8 cellular contexts compared by ENCODE assay signal in the genomic region with DNA sequence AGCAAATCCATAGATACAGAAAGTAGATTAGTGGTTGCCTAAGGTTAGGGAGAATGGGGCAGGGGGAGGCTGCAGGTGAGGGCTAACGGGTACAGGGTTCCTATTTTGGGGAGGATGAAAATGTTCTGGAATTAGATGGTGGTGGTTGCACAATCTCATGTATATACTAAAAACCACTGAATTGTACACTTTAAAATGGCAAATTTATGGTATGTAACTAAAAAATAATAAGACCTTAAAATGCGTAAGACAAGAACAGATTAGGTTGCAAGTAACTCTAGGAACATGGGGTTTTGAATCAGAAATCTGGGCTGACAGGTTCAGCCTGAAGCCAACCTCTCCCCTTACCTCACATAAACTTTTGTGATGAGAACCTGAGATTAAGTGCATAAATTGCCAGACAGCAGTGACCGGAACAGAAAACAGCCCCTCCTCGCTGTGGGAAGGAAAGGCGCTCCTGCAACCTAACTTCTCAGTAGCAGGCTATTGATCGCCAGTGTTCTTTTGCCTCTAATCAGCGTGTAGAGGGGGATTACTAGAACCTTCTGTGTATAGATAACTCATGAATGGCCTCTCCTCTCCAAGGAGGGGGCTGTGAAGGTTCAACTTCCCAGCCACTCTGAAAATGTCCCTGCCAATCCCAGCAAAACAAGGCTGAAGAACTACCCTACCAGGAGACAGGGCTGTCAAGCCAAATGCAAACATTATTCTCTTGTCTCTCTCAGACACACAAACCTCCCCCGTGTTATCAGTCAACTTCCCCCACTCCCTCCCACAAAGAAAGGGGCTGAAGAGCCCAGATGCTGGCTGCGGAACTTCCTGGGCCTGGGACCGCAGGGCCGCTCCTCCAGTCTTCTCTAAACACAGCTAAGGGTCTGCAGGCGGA. TPM values are rescaled to one million over a fixed set of nuclear protein-coding genes. Genes with fewer than 3 reads are reported as not detected.
DNase-seq lines count a peak whose midpoint lies in the region; ATAC-seq, FAIRE-seq and TF ChIP-seq lines count a peak whose summit lies in the region.

No MANE protein-coding gene starts in this region.

- H3K27ac ChIP-seq in DND-41 (ENCODE audit: low read length) (peak overlapping the region; percentile 73; the same call in 1 of the 2 replicates), H1 (ENCODE audit: low read depth, low read length) (no peak overlapping the region), pancreas (peak overlapping the region in 3 of 4 donors; percentile 62 to 86 (median 85))

- WGBS in H1 (ENCODE audit: extremely low coverage in 1 of 2, insufficient coverage in 1 of 2, insufficient read length in 1 of 2, insufficient replicate concordance in 2 of 2, low coverage in 1 of 2, low lambda C conversion rate in 2 of 2, missing lambda C conversion rate in 1 of 2), 2 experiments: 89% methylated on average over 12 of the region's 12 CpGs; no CpG with 5 or more reads in 1 of the 2 experiments
- WGBS in pancreas, 2 donors: 71 to 76% methylated on average over 12 of the region's 12 CpGs

- H3K9me3 ChIP-seq in DND-41 (ENCODE audit: insufficient read depth, low read length, severe bottlenecking) (no peaks in the 10 kb centered on the region), H1 (ENCODE audit: insufficient read depth in 2 of 2, low read depth in 1 of 2, low read length in 1 of 2) (0 out of 4 replicates have a peak, but pooled peaks cover 0 to 4% of the 10 kb centered on the region in 2 experiments), pancreas (no peaks in the 10 kb centered on the region)

- H3K36me3 ChIP-seq in DND-41 (ENCODE audit: insufficient read depth, low read length) (peaks cover 7% of the 10 kb centered on the region), H1 (ENCODE audit: control insufficient read depth in 2 of 4, insufficient read depth in 4 of 4, low read length in 3 of 4) (peaks cover 0 to 10% (median 0%) of the 10 kb centered on the region in 4 experiments; a peak in 1 of 8 replicates), pancreas (no peaks in the 10 kb centered on the region)

- H4K91ac ChIP-seq in H1 (replicated peaks; ENCODE audit: insufficient read length, low read length): no peak overlapping the region

- no peak for DNase-seq in DND-41
- DNase-seq in H1 (ENCODE audit: low read depth in 1 of 2, low spot score in 2 of 2): no peak
- DNase-seq in pancreas: no peak
- DNase-seq in stimulated activated CD4-positive, alpha-beta T cell treated with anti-CD3 and anti-CD28 coated beads, Interleukin-2, amount 100 ng/mL, for 24 hours: no peak
- no peak for DNase-seq in GM12891 (ENCODE audit: insufficient read length, low spot score)
- DNase-seq in stimulated activated CD4-positive, alpha-beta T cell treated with anti-CD3 and anti-CD28 coated beads, Interleukin-2, amount 100 ng/mL, for 48 hours: no peak

- H2BK15ac ChIP-seq in H1 (ENCODE audit: low read length): no peak overlapping the region

- intact Hi-C loops in pancreas (cut with DNase I): no loop called here

- peaks cover 13% of the 10 kb centered on the region for H3K79me1 ChIP-seq in H1 (ENCODE audit: low read depth, low read length)

- H3K9ac ChIP-seq in DND-41 (ENCODE audit: low read depth, low read length) (peak overlapping the region; percentile 82), H1 (replicated peaks in 1 of 4; ENCODE audit: extremely low read depth in 1 of 4, low read depth in 3 of 4, low read length in 3 of 4) (no peak overlapping the region)

- H2BK5ac ChIP-seq in H1 (ENCODE audit: low read depth, low read length): no peak overlapping the region

- H3K14ac ChIP-seq in H1 (ENCODE audit: insufficient read length): no peak overlapping the region

- H3K27me3 ChIP-seq in DND-41 (ENCODE audit: insufficient read depth, low read length, poor library complexity) (peaks cover 5% of the 10 kb centered on the region), H1 (replicated peaks in 1 of 4; ENCODE audit: control insufficient read depth in 3 of 4, extremely low read depth in 1 of 4, insufficient read depth in 3 of 4, low read length in 3 of 4) (peaks cover 0 to 2% (median 0%) of the 10 kb centered on the region in 4 experiments; a peak in 3 of 7 replicates), pancreas (no peaks in the 10 kb centered on the region)

- H2BK120ac ChIP-seq in H1 (replicated peaks; ENCODE audit: low read depth, low read length): no peak overlapping the region

- H3K23me2 ChIP-seq in H1 (ENCODE audit: low read depth, low read length): peaks cover 14% of the 10 kb centered on the region

- H2BK20ac ChIP-seq in H1 (ENCODE audit: low read length): no peak overlapping the region

- H3K4me1 ChIP-seq in DND-41 (ENCODE audit: insufficient read depth, low read length) (peaks cover 33% of the 10 kb centered on the region), H1 (replicated peaks in 1 of 4; ENCODE audit: control insufficient read depth in 3 of 4, insufficient read depth in 4 of 4, low read length in 3 of 4) (peaks cover 4 to 29% (median 18%) of the 10 kb centered on the region in 4 experiments), pancreas (peaks cover 11 to 32% (median 18%) of the 10 kb centered on the region in 3 donors)

- TF ChIP-seq CTCF in DND-41 (IDR thresholded peaks at IDR 0.05; ENCODE audit: borderline replicate concordance, extremely low read depth, low read length, poor library complexity, severe bottlenecking): no peak
- no peak for TF ChIP-seq CTCF in H1 (IDR thresholded peaks at IDR 0.05; ENCODE audit: control extremely low read depth in 1 of 3, insufficient read depth in 1 of 3, low read depth in 1 of 3, low read length in 3 of 3)
- no peak for TF ChIP-seq CTCF in pancreas (IDR thresholded peaks at IDR 0.05)

- peaks cover 39% of the 10 kb centered on the region for H3K79me2 ChIP-seq in DND-41 (ENCODE audit: insufficient read depth, low read length)
- peaks cover 0 to 31% of the 10 kb centered on the region in 2 experiments; a peak in 2 of 4 replicates for H3K79me2 ChIP-seq in H1 (ENCODE audit: control insufficient read depth in 1 of 2, insufficient read depth in 2 of 2, low read length in 2 of 2)

- FAIRE-seq in H1 (lab: Jason Lieb, UNC) (no peak), pancreas (lab: Jason Lieb, UNC) (no peak), GM12891 (lab: Jason Lieb, UNC) (no peak)

- POLR2A ChIA-PET in H1 (lab: Charles Lee; ENCODE audit: partially characterized antibody): interaction anchor here (1.0 to 3.6 kb wide), 2 partner anchors 11 to 13 kb away, joined by 4 to 10 read pairs; no protein-coding TSS in a partner anchor

- no peak overlapping the region for H4K5ac ChIP-seq in H1 (ENCODE audit: insufficient read length, low read depth, low read length)

- H3K4me3 ChIP-seq in DND-41 (ENCODE audit: low read depth in 1 of 2, low read length in 2 of 2) (peak overlapping the region in 1 of 2 experiments; percentile 98; a peak in 2 of 4 replicates), H1 (ENCODE audit: extremely low read depth in 1 of 4, insufficient read depth in 2 of 4, low read depth in 3 of 4, low read length in 4 of 4) (peak overlapping the region in 1 of 4 experiments; percentile 76; a peak in 1 of 8 replicates), pancreas (peak overlapping the region in 2 of 4 donors; percentile 63 to 77)

- H3K23ac ChIP-seq in H1 (ENCODE audit: insufficient read length): no peak overlapping the region

- TF ChIP-seq EP300 in H1 (IDR thresholded peaks at IDR 0.05; ENCODE audit: borderline replicate concordance in 1 of 2, low read depth in 2 of 2, low read length in 2 of 2): no peak

- CTCF ChIA-PET in H1 (lab: Charles Lee; ENCODE audit: partially characterized antibody): no interaction called here

- no peak overlapping the region for H2BK12ac ChIP-seq in H1 (ENCODE audit: low read depth, low read length)

- H4K8ac ChIP-seq in H1 (ENCODE audit: extremely low read depth, insufficient read depth, low read length): no peak overlapping the region

- no peak for TF ChIP-seq RAD21 in H1 (IDR thresholded peaks at IDR 0.05 in 1 of 2, conservative IDR thresholded peaks at IDR 0.05 in 1 of 2; ENCODE audit: low read depth in 2 of 2, low read length in 2 of 2)

- ATAC-seq in DND-41 (ENCODE audit: insufficient read depth, low read depth) (no peak), pancreas (no peak), GM21515 (IDR thresholded peaks at IDR 0.05; ENCODE audit: unreplicated experiment) (no peak)

- H3K4me2 ChIP-seq in DND-41 (ENCODE audit: insufficient read depth, low read length) (peak overlapping the region; percentile 99), H1 (ENCODE audit: insufficient read depth in 1 of 2, low read depth in 2 of 2, low read length in 2 of 2) (peak overlapping the region; percentile 92 to 94; a peak in 3 of 4 replicates)

- H2AFZ ChIP-seq in DND-41 (ENCODE audit: low read depth, low read length) (no peak overlapping the region), H1 (ENCODE audit: low read length) (no peak overlapping the region)

- no peak overlapping the region for H3K4ac ChIP-seq in H1 (replicated peaks; ENCODE audit: insufficient read length, low read depth, low read length)

- peak overlapping the region; percentile 19; the same call in 1 of the 2 replicates for H3K18ac ChIP-seq in H1 (ENCODE audit: extremely low read depth, low read length)

- H4K20me1 ChIP-seq in DND-41 (ENCODE audit: insufficient read depth, low read length): peaks cover 7% of the 10 kb centered on the region; the same call in 1 of the 2 replicates
- peaks cover 2 to 6% of the 10 kb centered on the region in 2 experiments for H4K20me1 ChIP-seq in H1 (replicated peaks in 1 of 2; ENCODE audit: control insufficient read depth in 1 of 2, insufficient read depth in 2 of 2, low read length in 2 of 2)

- H2AK5ac ChIP-seq in H1 (ENCODE audit: low read depth, low read length): no peak overlapping the region

- TF ChIP-seq POLR2A in H1 (IDR thresholded peaks at IDR 0.05; ENCODE audit: control extremely low read depth in 1 of 2, low read depth in 2 of 2, low read length in 2 of 2) (no peak), GM12891 (IDR thresholded peaks at IDR 0.05; ENCODE audit: low read depth, low read length) (no peak)

- no peak overlapping the region for H3K56ac ChIP-seq in H1 (replicated peaks; ENCODE audit: insufficient read length, low read depth, low read length)

RNA-seq across cellular contexts. Expression of gene SSH1, which starts 1.9 kb away (rescaled TPM):
- polyA plus RNA-seq in PFSK-1 (2012; ENCODE audit: insufficient read length, low read depth): 14.7 TPM
- total RNA-seq in H1 (2021; fragmentation: NEBNext Ultra II Directional; extraction: Animal tissue kit (Norgen Biotek cat#: 25700)): 17.0 and 17.9 TPM in 2 replicates
- polyA plus RNA-seq in H1 (2011; rRNA removed) (5.3 and 8.0 TPM in 2 replicates), pancreas (1 to 10 TPM; 3.7 to 4.6 TPM)
- 6.3 TPM for polyA plus RNA-seq in H1 (2011; cell fraction: cytosol; rRNA removed)
- polyA plus RNA-seq in H1 (2011; cell fraction: nucleus; rRNA removed): 10.6 TPM
- 5.9 to 8.2 TPM (median 7.4 TPM) in 4 replicates for polyA plus RNA-seq in H1 (2012, experiment 1 of 2)
- 2.1 TPM for polyA plus RNA-seq in H1 (2012, experiment 2 of 2)
- polyA plus RNA-seq in H1 (2013, experiment 1 of 2): 7.6 TPM
- polyA plus RNA-seq in H1 (2013, experiment 2 of 2): 7.2 TPM
- 13.0 and 14.6 TPM in 2 replicates for polyA minus RNA-seq in H1 (2011; rRNA and poly(A)+ RNA removed)
- polyA minus RNA-seq in H1 (2011; cell fraction: cytosol; rRNA and poly(A)+ RNA removed): 9.3 TPM
- 11.7 TPM for polyA minus RNA-seq in H1 (2011; cell fraction: nucleus; rRNA and poly(A)+ RNA removed)
- total RNA-seq in pancreas: 10 to 100 TPM in 2 of 6 donors, 1 to 10 TPM in 4; 8.2 to 22.1 (median 9.7) TPM
- polyA plus RNA-seq in GM12891 (2012; ENCODE audit: low read depth, missing spikeins): 10.2 TPM

RNA-seq across cellular contexts. Expression of gene DAO, which starts 24.4 kb away (rescaled TPM):
- polyA plus RNA-seq in PFSK-1 (2012; ENCODE audit: insufficient read length, low read depth): not detected
- total RNA-seq in H1 (2021; fragmentation: NEBNext Ultra II Directional; extraction: Animal tissue kit (Norgen Biotek cat#: 25700)): not detected in 2 replicates
- polyA plus RNA-seq in H1 (2011; rRNA removed) (not detected in 2 replicates), pancreas (not detected)
- polyA plus RNA-seq in H1 (2011; cell fraction: cytosol; rRNA removed): not detected
- not detected for polyA plus RNA-seq in H1 (2011; cell fraction: nucleus; rRNA removed)
- not detected in 4 replicates for polyA plus RNA-seq in H1 (2012, experiment 1 of 2)
- polyA plus RNA-seq in H1 (2012, experiment 2 of 2): not detected
- not detected for polyA plus RNA-seq in H1 (2013, experiment 1 of 2)
- polyA plus RNA-seq in H1 (2013, experiment 2 of 2): 0.04 TPM
- polyA minus RNA-seq in H1 (2011; rRNA and poly(A)+ RNA removed): not detected in 2 replicates
- polyA minus RNA-seq in H1 (2011; cell fraction: cytosol; rRNA and poly(A)+ RNA removed): not detected
- polyA minus RNA-seq in H1 (2011; cell fraction: nucleus; rRNA and poly(A)+ RNA removed): not detected
- total RNA-seq in pancreas: not detected
- polyA plus RNA-seq in GM12891 (2012; ENCODE audit: low read depth, missing spikeins): not detected
